Comparison of ENCODE assay signal across 8 cellular contexts in genomic region chr2:219433666-219434467, GRCh38. TPM values are rescaled to one million over a fixed set of nuclear protein-coding genes. Genes with fewer than 3 reads are reported as not detected.
DNase-seq lines count a peak whose midpoint lies in the region; ATAC-seq and TF ChIP-seq lines count a peak whose summit lies in the region.

No MANE protein-coding gene starts in this region.

- H3K4me1 Mint-ChIP-seq in chondrocyte (ENCODE audit: low read depth): peaks cover 12% of the 10 kb centered on the region

- peak; percentile 8 for DNase-seq in NCI-H2029 (lab: John Stamatoyannopoulos, UW)
- DNase-seq in NCI-H2029 treated with DMSO at 0.1 percent for 48 hours (lab: John Stamatoyannopoulos, UW): no peak
- DNase-seq in NCI-H1694 (lab: John Stamatoyannopoulos, UW): peak; percentile 58
- DNase-seq in chondrocyte (ENCODE audit: low spot score): peak; percentile 15
- no peak for DNase-seq in kidney glomerular epithelial cell (lab: John Stamatoyannopoulos, UW)
- DNase-seq in GOT3 (lab: John Stamatoyannopoulos, UW): no peak

- no peaks in the 10 kb centered on the region for H3K27me3 Mint-ChIP-seq in chondrocyte (ENCODE audit: low read depth)

- H3K9ac ChIP-seq in muscle layer of colon (ENCODE audit: low read length): peak overlapping the region; percentile 65

- H3K27ac ChIP-seq in muscle layer of colon (ENCODE audit: low read depth, low read length): peak overlapping the region; percentile 97

- peak overlapping the region in 1 of 2 donors; percentile 50 for H3K4me3 ChIP-seq in muscle layer of colon (ENCODE audit: low read depth in 1 of 2, low read length in 2 of 2)

- H3K27me3 ChIP-seq in muscle layer of colon (ENCODE audit: control insufficient read depth in 1 of 2, insufficient read depth in 2 of 2, low read length in 2 of 2): peaks cover 0 to 17% of the 10 kb centered on the region in 2 donors

- H3K4me1 ChIP-seq in muscle layer of colon (ENCODE audit: insufficient read depth, low read length): peaks cover 43% of the 10 kb centered on the region

- H3K36me3 Mint-ChIP-seq in chondrocyte (ENCODE audit: low read depth): no peaks in the 10 kb centered on the region

- peak; percentile 72 for TF ChIP-seq CTCF in chondrocyte (IDR thresholded peaks at IDR 0.05)

- H3K4me3 Mint-ChIP-seq in chondrocyte (ENCODE audit: unreplicated experiment): no peak overlapping the region

- no peak overlapping the region for H3K27ac Mint-ChIP-seq in chondrocyte (ENCODE audit: unreplicated experiment)

- ATAC-seq in GM18867 (IDR thresholded peaks at IDR 0.05; ENCODE audit: unreplicated experiment): no peak

- no peaks in the 10 kb centered on the region for H3K36me3 ChIP-seq in muscle layer of colon (ENCODE audit: insufficient read depth, low read length)

- no peaks in the 10 kb centered on the region for H3K9me3 ChIP-seq in muscle layer of colon (ENCODE audit: low read length)

- H3K9me3 Mint-ChIP-seq in chondrocyte (ENCODE audit: low read depth): no peaks in the 10 kb centered on the region

RNA-seq across cellular contexts. Expression of gene SPEG, which starts 0.8 kb away (rescaled TPM):
- total RNA-seq in chondrocyte: 62.9 to 94.9 TPM (median 89.7 TPM) in 3 replicates

RNA-seq across cellular contexts. Expression of gene DES, which starts 15.7 kb away (rescaled TPM):
- 0.70 to 19.8 TPM (median 15.5 TPM) in 3 replicates for total RNA-seq in chondrocyte

RNA-seq across cellular contexts. Expression of gene DNPEP, which starts 46.2 kb away (rescaled TPM):
- total RNA-seq in chondrocyte: 42.3 to 47.9 TPM (median 43.5 TPM) in 3 replicates

Comparison
In these comparisons a context has a peak if more than half of its experiments do, and no peak if none do; other contexts are left out.
1. DNase-seq: peak in NCI-H2029 (single experiment), NCI-H1694 (single experiment) and chondrocyte (single experiment); none in NCI-H2029 treated with DMSO at 0.1 percent for 48 hours (single experiment), kidney glomerular epithelial cell (single experiment) and GOT3 (single experiment).